In the genomic region with DNA sequence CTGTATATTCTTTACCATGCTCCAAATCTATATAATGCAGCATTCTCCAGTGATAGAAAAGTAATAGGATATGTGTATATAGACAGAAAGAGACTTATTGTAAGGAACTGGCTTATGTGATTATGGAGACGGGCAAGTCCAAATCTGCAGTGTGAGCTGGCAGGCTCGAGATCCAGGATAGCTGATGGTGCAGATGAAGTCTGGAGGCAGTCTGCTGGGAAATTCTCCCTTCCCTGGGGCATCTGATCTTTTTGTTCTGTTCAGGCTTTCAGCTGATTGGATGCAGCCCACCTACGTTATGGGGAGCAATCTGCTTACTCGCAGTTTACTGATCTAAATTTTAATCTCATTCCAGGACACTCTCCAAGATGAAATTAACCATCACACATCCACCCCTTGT, we compare ENCODE assay signal across 23 cellular contexts.
DNase-seq lines count a peak whose midpoint lies in the region; ATAC-seq, FAIRE-seq and TF ChIP-seq lines count a peak whose summit lies in the region.
"Had no signal": no experiment of that assay in that cellular context is flagged by ENCODE, and none has a peak within 500 bp of the region (broad histone marks: within the 10 kb centered on the region; RNA-seq: fewer than 3 reads in every experiment).

No MANE protein-coding gene starts in this region.

- POLR2A ChIA-PET in HEK293T (lab: Yijun Ruan, JAX) = no interaction called here

- peak; percentile 40 for DNase-seq in activated CD4-positive, alpha-beta T cell treated with anti-CD3 and anti-CD28 coated beads, Interleukin-2, amount 10 ng/mL, durations not matched to agents 24 days and 14 days
- DNase-seq in activated CD4-positive, alpha-beta T cell treated with anti-CD3 and anti-CD28 coated beads for 48 hours = no peak
- DNase-seq in memory B cell (ENCODE audit: low spot score in 2 of 2) (no peak), HEK293T (ENCODE audit: extremely low spot score) (no peak), urothelium cell line (ENCODE audit: low spot score) (no peak)
- DNase-seq: AML-193; Caco-2; Calu3; CD4-positive, alpha-beta T cell; CD8-positive, alpha-beta T cell; DMS 273 treated with DMSO at 0.1 percent for 48 hours; DMS153; DMS53; DMS79; DND-41; EL; GDM1 had no signal

- no peaks in the 10 kb centered on the region for H3K27me3 Mint-ChIP-seq in activated CD4-positive, alpha-beta T cell treated with anti-CD3 and anti-CD28 coated beads, Interleukin-2, amount 10 ng/mL, durations not matched to agents 24 days and 14 days
- no peaks in the 10 kb centered on the region for H3K27me3 Mint-ChIP-seq in memory B cell
- H3K27me3 Mint-ChIP-seq: CD4-positive, alpha-beta T cell had no signal

- H3K4me1 Mint-ChIP-seq in activated CD4-positive, alpha-beta T cell treated with anti-CD3 and anti-CD28 coated beads, Interleukin-2, amount 10 ng/mL, durations not matched to agents 24 days and 14 days = peaks cover 14% of the 10 kb centered on the region
- H3K4me1 Mint-ChIP-seq in memory B cell = peaks cover 37% of the 10 kb centered on the region

- CTCF ChIA-PET in HEK293T (lab: Yijun Ruan, JAX) = no interaction called here

- H3K4me3 Mint-ChIP-seq in activated CD4-positive, alpha-beta T cell treated with anti-CD3 and anti-CD28 coated beads, Interleukin-2, amount 10 ng/mL, durations not matched to agents 24 days and 14 days = no peak overlapping the region
- H3K4me3 Mint-ChIP-seq in memory B cell = no peak overlapping the region
- H3K4me3 Mint-ChIP-seq: CD4-positive, alpha-beta T cell; CD8-positive, alpha-beta T cell had no signal

- H3K9me3 Mint-ChIP-seq in activated CD4-positive, alpha-beta T cell treated with anti-CD3 and anti-CD28 coated beads, Interleukin-2, amount 10 ng/mL, durations not matched to agents 24 days and 14 days = peaks cover 15% of the 10 kb centered on the region
- peaks cover 3% of the 10 kb centered on the region for H3K9me3 Mint-ChIP-seq in memory B cell
- H3K9me3 Mint-ChIP-seq: CD4-positive, alpha-beta T cell had no signal

- ATAC-seq in esophagus mucosa (peak; percentile 84), memory B cell (ENCODE audit: low read depth) (no peak), HG03097 (IDR thresholded peaks at IDR 0.05; ENCODE audit: low FRiP score, unreplicated experiment) (no peak)
- ATAC-seq: A549; CD8-positive, alpha-beta T cell; GM12878 had no signal

- peaks cover 42% of the 10 kb centered on the region for H3K36me3 Mint-ChIP-seq in activated CD4-positive, alpha-beta T cell treated with anti-CD3 and anti-CD28 coated beads, Interleukin-2, amount 10 ng/mL, durations not matched to agents 24 days and 14 days (ENCODE audit: low read depth)
- H3K36me3 Mint-ChIP-seq in memory B cell = peaks cover 24% of the 10 kb centered on the region

- H3K27ac Mint-ChIP-seq in activated CD4-positive, alpha-beta T cell treated with anti-CD3 and anti-CD28 coated beads, Interleukin-2, amount 10 ng/mL, durations not matched to agents 24 days and 14 days = no peak overlapping the region
- H3K27ac Mint-ChIP-seq in memory B cell = peak overlapping the region; percentile 72
- H3K27ac Mint-ChIP-seq: CD4-positive, alpha-beta T cell; CD8-positive, alpha-beta T cell had no signal

- FAIRE-seq in urothelium cell line (lab: Jason Lieb, UNC) = no peak
- FAIRE-seq: A549, GM12878, GM12892, GM18507 had no signal

- intact Hi-C loops in activated CD4-positive, alpha-beta T cell treated with anti-CD3 and anti-CD28 coated beads, Interleukin-2, amount 10 ng/mL, durations not matched to agents 24 days and 14 days (cut with micrococcal nuclease) = no loop called here

TF ChIP-seq in HEK293T, 16 proteins besides CTCF, POLR2A, EP300 and RAD21:
- TF ChIP-seq NFRKB (IDR thresholded peaks at IDR 0.05) (no peak), LEF1 (IDR thresholded peaks at IDR 0.05; ENCODE audit: borderline replicate concordance) (no peak), SUZ12 (IDR thresholded peaks at IDR 0.05) (no peak), SP1 (IDR thresholded peaks at IDR 0.05) (no peak), CTBP1 (IDR thresholded peaks at IDR 0.05; ENCODE audit: borderline replicate concordance) (no peak), FOXK2 (IDR thresholded peaks at IDR 0.05) (no peak), FOXM1 (IDR thresholded peaks at IDR 0.05; ENCODE audit: borderline replicate concordance) (no peak), FOXA1 (IDR thresholded peaks at IDR 0.05) (no peak)
